8 cellular contexts compared by ENCODE assay signal in genomic region chr17:77957869-77958715, GRCh38. TPM values are rescaled to one million over a fixed set of nuclear protein-coding genes. Genes with fewer than 3 reads are reported as not detected.
DNase-seq lines count a peak whose midpoint lies in the region; ATAC-seq and TF ChIP-seq lines count a peak whose summit lies in the region.

Gene TNRC6C (plus strand): TSS chr17:77958703. CDS start chr17:78004207, 45,504 bp downstream.

- H2AFZ ChIP-seq in DND-41 (ENCODE audit: low read depth, low read length), result peak within 1 kb of the TSS; percentile 52

- H4K20me1 ChIP-seq in DND-41 (ENCODE audit: insufficient read depth, low read length), result peaks cover 34% of the 10 kb centered on the region

- H3K9me3 ChIP-seq in DND-41 (ENCODE audit: insufficient read depth, low read length, severe bottlenecking), result no peaks in the 10 kb centered on the region

- peaks cover 41% of the 10 kb centered on the region for H3K79me2 ChIP-seq in DND-41 (ENCODE audit: insufficient read depth, low read length)

- H3K27ac Mint-ChIP-seq in naive B cell, result peak within 1 kb of the TSS; percentile 92 to 98 (median 96)
- H3K27ac Mint-ChIP-seq in stimulated activated effector memory CD8-positive, alpha-beta T cell treated with anti-CD3 and anti-CD28 coated beads, Interleukin-12 subunit alpha, Interleukin-12 subunit beta, amount 100 ng/mL, for 72 hours, result peak within 1 kb of the TSS; percentile 96

- peak within 1 kb of the TSS; percentile 87 for H3K4me2 ChIP-seq in DND-41 (ENCODE audit: insufficient read depth, low read length)

- H3K4me1 ChIP-seq in DND-41 (ENCODE audit: insufficient read depth, low read length), result peaks cover 51% of the 10 kb centered on the region

- peaks cover 27% of the 10 kb centered on the region for H3K27me3 ChIP-seq in DND-41 (ENCODE audit: insufficient read depth, low read length, poor library complexity)

- H3K9me3 Mint-ChIP-seq in naive B cell, result no peaks in the 10 kb centered on the region
- no peaks in the 10 kb centered on the region for H3K9me3 Mint-ChIP-seq in stimulated activated effector memory CD8-positive, alpha-beta T cell treated with anti-CD3 and anti-CD28 coated beads, Interleukin-12 subunit alpha, Interleukin-12 subunit beta, amount 100 ng/mL, for 72 hours

- H3K36me3 Mint-ChIP-seq in naive B cell, result peaks cover 0 to 6% of the 10 kb centered on the region in 2 donors
- H3K36me3 Mint-ChIP-seq in stimulated activated effector memory CD8-positive, alpha-beta T cell treated with anti-CD3 and anti-CD28 coated beads, Interleukin-12 subunit alpha, Interleukin-12 subunit beta, amount 100 ng/mL, for 72 hours, result peaks cover 18% of the 10 kb centered on the region

- no peaks in the 10 kb centered on the region for H3K36me3 ChIP-seq in DND-41 (ENCODE audit: insufficient read depth, low read length)

- TF ChIP-seq CTCF in DND-41 (IDR thresholded peaks at IDR 0.05; ENCODE audit: borderline replicate concordance, extremely low read depth, low read length, poor library complexity, severe bottlenecking), result peak; percentile 39

- peak within 1 kb of the TSS; percentile 78 for H3K27ac ChIP-seq in DND-41 (ENCODE audit: low read length)

- H3K4me3 Mint-ChIP-seq in naive B cell, result peak within 1 kb of the TSS; percentile 86 to 100 (median 96)
- peak within 1 kb of the TSS; percentile 97 for H3K4me3 Mint-ChIP-seq in stimulated activated effector memory CD8-positive, alpha-beta T cell treated with anti-CD3 and anti-CD28 coated beads, Interleukin-12 subunit alpha, Interleukin-12 subunit beta, amount 100 ng/mL, for 72 hours

- DNase-seq in DND-41, result peak; percentile 100
- peak; percentile 100 for DNase-seq in Kasumi-1 (lab: John Stamatoyannopoulos, UW)
- peak; percentile 99 for DNase-seq in RPMI8226
- DNase-seq in activated T-helper 1 cell treated with anti-CD3 and anti-CD28 coated beads, Interleukin-2, amount 50 U/mL, for 16 hours (ENCODE audit: low read depth in 1 of 2, low spot score in 1 of 2), result peak; percentile 100
- peak; percentile 99 for DNase-seq in fibroblast of gingiva (ENCODE audit: low read depth)
- peak; percentile 99 for DNase-seq in naive B cell
- peak; percentile 96 to 99 for DNase-seq in stimulated activated effector memory CD8-positive, alpha-beta T cell treated with anti-CD3 and anti-CD28 coated beads, Interleukin-12 subunit alpha, Interleukin-12 subunit beta, amount 100 ng/mL, for 72 hours (ENCODE audit: low spot score in 2 of 2)

- H3K4me3 ChIP-seq in DND-41 (ENCODE audit: low read depth in 1 of 2, low read length in 2 of 2), result peak within 1 kb of the TSS; percentile 62 to 68

- peaks cover 8 to 16% (median 12%) of the 10 kb centered on the region in 3 donors for H3K27me3 Mint-ChIP-seq in naive B cell

- H3K9ac ChIP-seq in DND-41 (ENCODE audit: low read depth, low read length), result peak within 1 kb of the TSS; percentile 72

- H3K4me1 Mint-ChIP-seq in naive B cell, result peaks cover 37 to 45% (median 38%) of the 10 kb centered on the region in 3 donors
- H3K4me1 Mint-ChIP-seq in stimulated activated effector memory CD8-positive, alpha-beta T cell treated with anti-CD3 and anti-CD28 coated beads, Interleukin-12 subunit alpha, Interleukin-12 subunit beta, amount 100 ng/mL, for 72 hours, result peaks cover 42% of the 10 kb centered on the region

- ATAC-seq in DND-41 (ENCODE audit: insufficient read depth, low read depth) (peak; percentile 82), GM21786 (IDR thresholded peaks at IDR 0.05; ENCODE audit: unreplicated experiment) (peak; percentile 77), naive B cell (ENCODE audit: low read depth in 2 of 2) (peak; percentile 79 to 81)
- ATAC-seq in stimulated activated effector memory CD8-positive, alpha-beta T cell treated with anti-CD3 and anti-CD28 coated beads, Interleukin-12 subunit alpha, Interleukin-12 subunit beta, amount 100 ng/mL, for 72 hours, result peak; percentile 94

RNA-seq across cellular contexts. Expression of gene TNRC6C, which starts in this region (rescaled TPM):
- 1 to 10 TPM in 5 of 6 donors, not detected in 1; 1.2 to 5.5 (median 2.0) TPM for polyA plus RNA-seq in naive B cell (ENCODE audit: low read depth in 6 of 6)

Comparison
In these comparisons a context has a peak if more than half of its experiments do, and no peak if none do; other contexts are left out.
1. Peak in every context shown above with its lines: DNase-seq, ATAC-seq, H3K4me3 ChIP-seq and H3K27ac ChIP-seq.